20 cellular contexts compared by ENCODE assay signal in genomic region chr12:129552996-129553750, GRCh38.
"Had no signal": no experiment of that assay in that cellular context is flagged by ENCODE, and none has a peak within 500 bp of the region (broad histone marks: within the 10 kb centered on the region; RNA-seq: fewer than 3 reads in every experiment).

No MANE protein-coding gene starts in this region.

- H3K36me3 Mint-ChIP-seq: activated CD4-positive, alpha-beta memory T cell treated with anti-CD3 and anti-CD28 coated beads for 36 hours; activated CD8-positive, alpha-beta memory T cell treated with anti-CD3 and anti-CD28 coated beads, Interleukin-2, amount 10 ng/mL, durations not matched to agents 7 days and 5 days; naive B cell; stimulated activated naive B cell treated with anti-CD40 and anti-IgM and Interleukin-4, amounts not matched to agents 10 μg/mL and 1 μg/mL and 100 μg/mL, for 72 hours had no signal

- H3K79me2 ChIP-seq: parathyroid adenoma had no signal

- H3K9me3 ChIP-seq: thyroid gland had no signal

- H3K4me1 ChIP-seq: breast epithelium, parathyroid adenoma, thyroid gland had no signal

- H3K27ac ChIP-seq: breast epithelium, epithelial cell of prostate, parathyroid adenoma, skin epidermis, thyroid gland had no signal

- H3K36me3 ChIP-seq: breast epithelium, thyroid gland had no signal

- H3K4me3 ChIP-seq: breast epithelium, skin epidermis, thyroid gland had no signal

- H3K4me3 Mint-ChIP-seq: activated CD4-positive, alpha-beta memory T cell treated with anti-CD3 and anti-CD28 coated beads for 36 hours; activated CD4-positive, alpha-beta T cell treated with anti-CD3 and anti-CD28 coated beads for 36 hours; activated CD8-positive, alpha-beta memory T cell treated with anti-CD3 and anti-CD28 coated beads, Interleukin-2, amount 10 ng/mL, durations not matched to agents 7 days and 5 days; activated T-cell treated with anti-CD3 and anti-CD28 coated beads, Interleukin-2, amount 50 U/mL, for 24 hours; effector memory CD8-positive, alpha-beta T cell; naive B cell; stimulated activated naive B cell treated with anti-CD40 and anti-IgM and Interleukin-4, amounts not matched to agents 10 μg/mL and 1 μg/mL and 100 μg/mL, for 72 hours; T-helper 17 cell had no signal

- H2AFZ ChIP-seq: parathyroid adenoma had no signal

- H3K27me3 Mint-ChIP-seq: activated CD4-positive, alpha-beta memory T cell treated with anti-CD3 and anti-CD28 coated beads for 36 hours; activated CD4-positive, alpha-beta T cell treated with anti-CD3 and anti-CD28 coated beads for 36 hours; activated CD8-positive, alpha-beta memory T cell treated with anti-CD3 and anti-CD28 coated beads, Interleukin-2, amount 10 ng/mL, durations not matched to agents 7 days and 5 days; activated T-cell treated with anti-CD3 and anti-CD28 coated beads, Interleukin-2, amount 50 U/mL, for 24 hours; naive B cell; stimulated activated naive B cell treated with anti-CD40 and anti-IgM and Interleukin-4, amounts not matched to agents 10 μg/mL and 1 μg/mL and 100 μg/mL, for 72 hours; T-helper 17 cell had no signal

- H3K9ac ChIP-seq: parathyroid adenoma had no signal

- H3K27me3 ChIP-seq: breast epithelium, thyroid gland had no signal

- H3K27ac Mint-ChIP-seq: activated CD4-positive, alpha-beta memory T cell treated with anti-CD3 and anti-CD28 coated beads for 36 hours; activated CD4-positive, alpha-beta T cell treated with anti-CD3 and anti-CD28 coated beads for 36 hours; activated CD8-positive, alpha-beta memory T cell treated with anti-CD3 and anti-CD28 coated beads, Interleukin-2, amount 10 ng/mL, durations not matched to agents 7 days and 5 days; activated T-cell treated with anti-CD3 and anti-CD28 coated beads, Interleukin-2, amount 50 U/mL, for 24 hours; effector memory CD8-positive, alpha-beta T cell; naive B cell; stimulated activated naive B cell treated with anti-CD40 and anti-IgM and Interleukin-4, amounts not matched to agents 10 μg/mL and 1 μg/mL and 100 μg/mL, for 72 hours; T-helper 17 cell had no signal

- DNase-seq: activated CD4-positive, alpha-beta memory T cell treated with anti-CD3 and anti-CD28 coated beads for 36 hours; activated CD4-positive, alpha-beta T cell treated with anti-CD3 and anti-CD28 coated beads for 36 hours; activated CD8-positive, alpha-beta memory T cell treated with anti-CD3 and anti-CD28 coated beads, Interleukin-2, amount 10 ng/mL, durations not matched to agents 7 days and 5 days; activated naive CD4-positive, alpha-beta T cell treated with anti-CD3 and anti-CD28 coated beads, Interleukin-2, amount 50 U/mL, for 16 hours; activated T-cell treated with anti-CD3 and anti-CD28 coated beads, Interleukin-2, amount 50 U/mL, for 24 hours; dermis blood vessel endothelial cell; effector memory CD8-positive, alpha-beta T cell; foreskin melanocyte; head of caudate nucleus; naive B cell; retina; stimulated activated CD4-positive, alpha-beta T cell treated with anti-CD3 and anti-CD28 coated beads, Interleukin-15, amount 100 ng/mL, for 24 hours; stimulated activated CD4-positive, alpha-beta T cell treated with anti-CD3 and anti-CD28 coated beads, Interleukin-4, amount 100 ng/mL, for 1 hour; stimulated activated naive B cell treated with anti-CD40 and anti-IgM and Interleukin-4, amounts not matched to agents 10 μg/mL and 1 μg/mL and 100 μg/mL, for 72 hours; T-helper 17 cell; thyroid gland had no signal

- H3K4me1 Mint-ChIP-seq: activated CD4-positive, alpha-beta T cell treated with anti-CD3 and anti-CD28 coated beads for 36 hours; activated CD8-positive, alpha-beta memory T cell treated with anti-CD3 and anti-CD28 coated beads, Interleukin-2, amount 10 ng/mL, durations not matched to agents 7 days and 5 days; naive B cell; stimulated activated naive B cell treated with anti-CD40 and anti-IgM and Interleukin-4, amounts not matched to agents 10 μg/mL and 1 μg/mL and 100 μg/mL, for 72 hours; T-helper 17 cell had no signal
